16 cellular contexts compared by ENCODE assay signal in the genomic region with DNA sequence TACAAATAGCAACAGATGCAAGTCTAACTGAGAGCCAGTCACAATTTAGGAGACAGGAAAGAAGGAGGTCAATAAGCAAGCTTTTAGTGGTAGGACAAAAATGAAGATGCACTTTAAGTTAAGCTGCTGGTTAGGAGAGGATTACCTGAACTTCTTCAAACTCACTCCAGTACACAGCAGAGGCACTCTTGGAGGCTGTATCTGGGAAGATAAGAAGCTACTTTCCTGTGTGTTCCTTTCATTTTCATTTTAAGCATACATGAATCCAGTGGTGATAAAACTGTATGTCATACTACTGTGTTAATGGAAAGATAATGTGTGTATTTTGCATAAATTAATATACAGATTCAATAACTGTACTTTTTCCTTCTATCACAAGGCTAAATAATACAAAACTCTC. TPM values are rescaled to one million over a fixed set of nuclear protein-coding genes. Genes with fewer than 3 reads are reported as not detected.
DNase-seq lines count a peak whose midpoint lies in the region; ATAC-seq, FAIRE-seq and TF ChIP-seq lines count a peak whose summit lies in the region.
"Had no signal": no experiment of that assay in that cellular context is flagged by ENCODE, and none has a peak within 500 bp of the region (broad histone marks: within the 10 kb centered on the region; RNA-seq: fewer than 3 reads in every experiment).

No MANE protein-coding gene starts in this region.

- no peak overlapping the region for H3K4me3 Mint-ChIP-seq in activated CD4-positive, alpha-beta memory T cell treated with anti-CD3 and anti-CD28 coated beads for 36 hours
- H3K4me3 Mint-ChIP-seq in activated CD4-positive, alpha-beta memory T cell treated with anti-CD3 and anti-CD28 coated beads, Interleukin-2, amount 10 ng/mL, durations not matched to agents 7 days and 5 days, result no peak overlapping the region
- no peak overlapping the region for H3K4me3 Mint-ChIP-seq in activated CD8-positive, alpha-beta T cell treated with anti-CD3 and anti-CD28 coated beads, Interleukin-2, amount 10 ng/mL, durations not matched to agents 7 days and 5 days
- no peak overlapping the region for H3K4me3 Mint-ChIP-seq in nephron progenitor cell
- H3K4me3 Mint-ChIP-seq: activated B cell treated with CpG ODN at 0.5 μM for 24 hours had no signal

- intact Hi-C loops in activated CD4-positive, alpha-beta memory T cell treated with anti-CD3 and anti-CD28 coated beads for 36 hours (cut with micrococcal nuclease), result no loop called here
- intact Hi-C loops in IMR-90 (cut with micrococcal nuclease), result loop anchor here (5.0 kb wide), 1 partner anchor 35 kb away; no protein-coding TSS in a partner anchor

- peak overlapping the region in 1 of 2 experiments; percentile 38; a peak in 1 of 4 replicates for H4K8ac ChIP-seq in IMR-90 (ENCODE audit: low read depth in 2 of 2, low read length in 2 of 2)

- H3K27ac ChIP-seq in IMR-90 (ENCODE audit: insufficient read depth, low read length), result no peak overlapping the region
- H3K27ac ChIP-seq: A549, pancreas had no signal

- H3K23ac ChIP-seq in IMR-90 (ENCODE audit: low read depth, low read length), result no peak overlapping the region

- no peak overlapping the region; the same call in 1 of the 2 replicates for H2BK120ac ChIP-seq in IMR-90 (ENCODE audit: low read depth, low read length)

- H3K4me1 ChIP-seq in IMR-90 (ENCODE audit: control insufficient read depth, insufficient read depth, low read length), result peaks cover under 1% of the 10 kb centered on the region; the same call in 1 of the 2 replicates
- H3K4me1 ChIP-seq: A549, pancreas had no signal

- H2AK9ac ChIP-seq in IMR-90 (replicated peaks; ENCODE audit: low read depth, low read length, poor library complexity), result no peak overlapping the region

- H4K5ac ChIP-seq in IMR-90 (ENCODE audit: low read depth, low read length), result no peak overlapping the region; the same call in 1 of the 2 replicates

- CTCF ChIA-PET in activated CD4-positive, alpha-beta memory T cell treated with anti-CD3 and anti-CD28 coated beads for 36 hours (lab: Charles Lee), result interaction anchor here (1.5 to 2.2 kb wide), 2 partner anchors 47 to 211 kb away, joined by 5 to 6 read pairs; no protein-coding TSS in a partner anchor
- CTCF ChIA-PET in activated CD4-positive, alpha-beta memory T cell treated with anti-CD3 and anti-CD28 coated beads, Interleukin-2, amount 10 ng/mL, durations not matched to agents 7 days and 5 days (lab: Charles Lee), result interaction anchor here (0.5 to 1.5 kb wide), 6 partner anchors 9 to 161 kb away, joined by 3 to 7 read pairs (median 4); a partner anchor contains a TSS
- CTCF ChIA-PET in IMR-90 (lab: Yijun Ruan, JAX), result no interaction called here
- CTCF ChIA-PET in activated CD8-positive, alpha-beta T cell treated with anti-CD3 and anti-CD28 coated beads, Interleukin-2, amount 10 ng/mL, durations not matched to agents 7 days and 5 days (lab: Charles Lee), result interaction anchor here (0.7 to 2.0 kb wide), 7 partner anchors 37 to 136 kb away, joined by 3 to 6 read pairs (median 3); a partner anchor contains a TSS

- no peaks in the 10 kb centered on the region for H3K27me3 Mint-ChIP-seq in activated CD4-positive, alpha-beta memory T cell treated with anti-CD3 and anti-CD28 coated beads for 36 hours
- H3K27me3 Mint-ChIP-seq in activated CD4-positive, alpha-beta memory T cell treated with anti-CD3 and anti-CD28 coated beads, Interleukin-2, amount 10 ng/mL, durations not matched to agents 7 days and 5 days, result no peaks in the 10 kb centered on the region
- no peaks in the 10 kb centered on the region for H3K27me3 Mint-ChIP-seq in activated CD8-positive, alpha-beta T cell treated with anti-CD3 and anti-CD28 coated beads, Interleukin-2, amount 10 ng/mL, durations not matched to agents 7 days and 5 days (ENCODE audit: low read depth)
- H3K27me3 Mint-ChIP-seq in nephron progenitor cell (ENCODE audit: low read depth, poor library complexity), result no peaks in the 10 kb centered on the region
- H3K27me3 Mint-ChIP-seq: activated B cell treated with CpG ODN at 0.5 μM for 24 hours had no signal

- peaks cover 3% of the 10 kb centered on the region; the same call in 1 of the 2 replicates for H3K9me1 ChIP-seq in IMR-90 (ENCODE audit: insufficient read depth, low read length)

- H3K9me3 Mint-ChIP-seq in activated CD4-positive, alpha-beta memory T cell treated with anti-CD3 and anti-CD28 coated beads for 36 hours, result no peaks in the 10 kb centered on the region
- no peaks in the 10 kb centered on the region for H3K9me3 Mint-ChIP-seq in activated CD4-positive, alpha-beta memory T cell treated with anti-CD3 and anti-CD28 coated beads, Interleukin-2, amount 10 ng/mL, durations not matched to agents 7 days and 5 days
- no peaks in the 10 kb centered on the region for H3K9me3 Mint-ChIP-seq in activated CD8-positive, alpha-beta T cell treated with anti-CD3 and anti-CD28 coated beads, Interleukin-2, amount 10 ng/mL, durations not matched to agents 7 days and 5 days (ENCODE audit: insufficient read depth)
- peaks cover 7% of the 10 kb centered on the region for H3K9me3 Mint-ChIP-seq in nephron progenitor cell
- H3K9me3 Mint-ChIP-seq: activated B cell treated with CpG ODN at 0.5 μM for 24 hours had no signal

- H3K4ac ChIP-seq in IMR-90 (ENCODE audit: low read depth, low read length), result 0 out of 2 replicates have a peak overlapping the region, but pooled peaks have one; percentile 18

- no peak overlapping the region for H3K18ac ChIP-seq in IMR-90 (ENCODE audit: low read depth, low read length)

- POLR2A ChIA-PET in activated CD4-positive, alpha-beta memory T cell treated with anti-CD3 and anti-CD28 coated beads for 36 hours (lab: Charles Lee), result no interaction called here
- POLR2A ChIA-PET in activated CD4-positive, alpha-beta memory T cell treated with anti-CD3 and anti-CD28 coated beads, Interleukin-2, amount 10 ng/mL, durations not matched to agents 7 days and 5 days (lab: Charles Lee), result interaction anchor here (1.1 to 1.3 kb wide), 2 partner anchors 47 to 238 kb away, joined by 3 read pairs; no protein-coding TSS in a partner anchor
- POLR2A ChIA-PET in IMR-90 (lab: Charles Lee; ENCODE audit: unreplicated experiment), result no interaction called here
- POLR2A ChIA-PET in activated CD8-positive, alpha-beta T cell treated with anti-CD3 and anti-CD28 coated beads, Interleukin-2, amount 10 ng/mL, durations not matched to agents 7 days and 5 days (lab: Charles Lee), result no interaction called here

- no peak for TF ChIP-seq RAD21 in IMR-90 (IDR thresholded peaks at IDR 0.05; ENCODE audit: low read length)

- no peaks in the 10 kb centered on the region; the same call in 1 of the 2 replicates for H3K9me3 ChIP-seq in IMR-90 (ENCODE audit: control insufficient read depth, insufficient read depth, low read length)
- H3K9me3 ChIP-seq: A549, pancreas had no signal

- no peak for FAIRE-seq in D721Med (lab: Jason Lieb, UNC)
- FAIRE-seq: A549 had no signal

- peaks cover 22% of the 10 kb centered on the region for H3K4me1 Mint-ChIP-seq in activated CD4-positive, alpha-beta memory T cell treated with anti-CD3 and anti-CD28 coated beads for 36 hours (ENCODE audit: low read depth)
- H3K4me1 Mint-ChIP-seq in activated CD4-positive, alpha-beta memory T cell treated with anti-CD3 and anti-CD28 coated beads, Interleukin-2, amount 10 ng/mL, durations not matched to agents 7 days and 5 days, result peaks cover 20% of the 10 kb centered on the region
- peaks cover 20% of the 10 kb centered on the region for H3K4me1 Mint-ChIP-seq in activated CD8-positive, alpha-beta T cell treated with anti-CD3 and anti-CD28 coated beads, Interleukin-2, amount 10 ng/mL, durations not matched to agents 7 days and 5 days (ENCODE audit: low read depth)
- peaks cover 8% of the 10 kb centered on the region for H3K4me1 Mint-ChIP-seq in nephron progenitor cell

- BruUV-seq in IMR-90 (replicated peaks; lab: Mats Ljungman, UMichigan), result no TSS peak

- H3K36me3 ChIP-seq in IMR-90 (ENCODE audit: control insufficient read depth, insufficient read depth, low read length), result peaks cover 2% of the 10 kb centered on the region; the same call in 1 of the 2 replicates

- H2AFZ ChIP-seq in IMR-90 (replicated peaks; ENCODE audit: low read length, poor library complexity), result no peak overlapping the region

- no peak for DNase-seq in activated CD4-positive, alpha-beta memory T cell treated with anti-CD3 and anti-CD28 coated beads for 36 hours
- no peak for DNase-seq in activated CD4-positive, alpha-beta memory T cell treated with anti-CD3 and anti-CD28 coated beads, Interleukin-2, amount 10 ng/mL, durations not matched to agents 7 days and 5 days
- DNase-seq in IMR-90 (no peak), nephron progenitor cell (no peak), D721Med (ENCODE audit: insufficient read length, low spot score) (no peak), NCI-H748 treated with DMSO at 0.1 percent for 48 hours (lab: John Stamatoyannopoulos, UW) (no peak)
- no peak for DNase-seq in activated CD8-positive, alpha-beta T cell treated with anti-CD3 and anti-CD28 coated beads, Interleukin-2, amount 10 ng/mL, durations not matched to agents 7 days and 5 days
- DNase-seq: activated B cell treated with CpG ODN at 0.5 μM for 24 hours; effector CD8-positive, alpha-beta T cell; midbrain; NCI-H2171; pancreas; substantia nigra had no signal

- H3K36me3 Mint-ChIP-seq in activated CD4-positive, alpha-beta memory T cell treated with anti-CD3 and anti-CD28 coated beads for 36 hours, result peaks cover 15% of the 10 kb centered on the region
- H3K36me3 Mint-ChIP-seq in activated CD4-positive, alpha-beta memory T cell treated with anti-CD3 and anti-CD28 coated beads, Interleukin-2, amount 10 ng/mL, durations not matched to agents 7 days and 5 days (ENCODE audit: low read depth), result peaks cover 31% of the 10 kb centered on the region
- peaks cover 31% of the 10 kb centered on the region for H3K36me3 Mint-ChIP-seq in activated CD8-positive, alpha-beta T cell treated with anti-CD3 and anti-CD28 coated beads, Interleukin-2, amount 10 ng/mL, durations not matched to agents 7 days and 5 days (ENCODE audit: low read depth)
- H3K36me3 Mint-ChIP-seq in nephron progenitor cell (ENCODE audit: low read depth), result peaks cover 44% of the 10 kb centered on the region

- H2BK5ac ChIP-seq in IMR-90 (ENCODE audit: low read depth, low read length, poor library complexity, severe bottlenecking), result no peak overlapping the region

- H3K9ac ChIP-seq in IMR-90 (ENCODE audit: low read depth, low read length), result no peak overlapping the region

- H3K4me3 ChIP-seq in IMR-90 (ENCODE audit: insufficient read depth, low read depth, low read length), result no peak overlapping the region
- H3K4me3 ChIP-seq: A549, pancreas, smooth muscle cell had no signal

- H3K4me2 ChIP-seq in IMR-90 (ENCODE audit: low read depth, low read length), result peak overlapping the region; percentile 68
- H3K4me2 ChIP-seq: A549, smooth muscle cell had no signal

- no peak overlapping the region for H3K56ac ChIP-seq in IMR-90 (ENCODE audit: extremely low read depth, insufficient read depth, low read length)

- no peak overlapping the region for H2BK20ac ChIP-seq in IMR-90 (ENCODE audit: low read depth, low read length)

- no peak overlapping the region for H4K91ac ChIP-seq in IMR-90 (ENCODE audit: insufficient read depth, low read depth, low read length)

- H3K14ac ChIP-seq in IMR-90 (replicated peaks; ENCODE audit: low read depth, low read length), result no peak overlapping the region

- H2AK5ac ChIP-seq in IMR-90 (ENCODE audit: low read depth, low read length), result peak overlapping the region; percentile 24; the same call in 1 of the 2 replicates

- ATAC-seq in IMR-90 (ENCODE audit: low read depth), result no peak; the same call in 1 of the 2 replicates
- ATAC-seq in activated CD8-positive, alpha-beta T cell treated with anti-CD3 and anti-CD28 coated beads, Interleukin-2, amount 10 ng/mL, durations not matched to agents 7 days and 5 days, result peak; percentile 36
- ATAC-seq in GM18867 (IDR thresholded peaks at IDR 0.05; ENCODE audit: unreplicated experiment), result no peak
- ATAC-seq: A549, pancreas had no signal

- peak overlapping the region; percentile 43 for H3K27ac Mint-ChIP-seq in activated CD4-positive, alpha-beta memory T cell treated with anti-CD3 and anti-CD28 coated beads for 36 hours
- H3K27ac Mint-ChIP-seq in activated CD4-positive, alpha-beta memory T cell treated with anti-CD3 and anti-CD28 coated beads, Interleukin-2, amount 10 ng/mL, durations not matched to agents 7 days and 5 days, result no peak overlapping the region
- peak overlapping the region; percentile 62 for H3K27ac Mint-ChIP-seq in activated CD8-positive, alpha-beta T cell treated with anti-CD3 and anti-CD28 coated beads, Interleukin-2, amount 10 ng/mL, durations not matched to agents 7 days and 5 days
- peak overlapping the region; percentile 46 for H3K27ac Mint-ChIP-seq in nephron progenitor cell
- H3K27ac Mint-ChIP-seq: activated B cell treated with CpG ODN at 0.5 μM for 24 hours had no signal

- H2BK15ac ChIP-seq in IMR-90 (ENCODE audit: low read depth, low read length), result no peak overlapping the region

- H4K20me1 ChIP-seq in IMR-90 (ENCODE audit: insufficient read depth, low read length), result no peaks in the 10 kb centered on the region

- peaks cover 4 to 23% of the 10 kb centered on the region in 2 experiments; a peak in 3 of 4 replicates for H3K79me1 ChIP-seq in IMR-90 (ENCODE audit: low read depth in 1 of 2, low read length in 2 of 2)

- TF ChIP-seq POLR2A in IMR-90 (IDR thresholded peaks at IDR 0.05; ENCODE audit: low read depth, low read length), result no peak

- dilution Hi-C loops in IMR-90 (cut with HindIII; ENCODE audit: low sequenced_read_pairs, unreplicated experiment), result no loop called here

- no peak for TF ChIP-seq CTCF in IMR-90 (conservative IDR thresholded peaks at IDR 0.05; ENCODE audit: low read depth, low read length)
- no peak for TF ChIP-seq CTCF in nephron progenitor cell (IDR thresholded peaks at IDR 0.05)
- no peak for TF ChIP-seq CTCF in D721Med (IDR thresholded peaks at IDR 0.05; ENCODE audit: insufficient read depth, missing control alignments)

- H3K27me3 ChIP-seq in IMR-90 (ENCODE audit: control insufficient read depth, insufficient read depth, low read length), result no peaks in the 10 kb centered on the region
- H3K27me3 ChIP-seq: pancreas had no signal

- in situ Hi-C loops in IMR-90 (cut with MboI; ENCODE audit: low sequenced_read_pairs), result no loop called here

RNA-seq across cellular contexts. Expression of a gene that starts 49.6 kb away (rescaled TPM):
- 10 to 100 TPM; 18.9 to 20.5 TPM for total RNA-seq in activated CD4-positive, alpha-beta memory T cell treated with anti-CD3 and anti-CD28 coated beads for 36 hours
- 10 to 100 TPM; 27.9 to 31.9 TPM for total RNA-seq in activated CD4-positive, alpha-beta memory T cell treated with anti-CD3 and anti-CD28 coated beads, Interleukin-2, amount 10 ng/mL, durations not matched to agents 7 days and 5 days
- total RNA-seq in IMR-90 (2012; rRNA removed), result 9.1 and 10.0 TPM in 2 replicates
- polyA plus RNA-seq in IMR-90 (2012; rRNA removed), result 1.7 and 2.2 TPM in 2 replicates
- 0.30 and 0.34 TPM in 2 replicates for polyA plus RNA-seq in IMR-90 (2012; cell fraction: cytosol; rRNA removed)
- 0.91 and 5.4 TPM in 2 replicates for polyA plus RNA-seq in IMR-90 (2012; cell fraction: nucleus; rRNA removed; ENCODE audit: low replicate concordance)
- 10 to 100 TPM; 35.9 to 40.2 TPM for total RNA-seq in activated CD8-positive, alpha-beta T cell treated with anti-CD3 and anti-CD28 coated beads, Interleukin-2, amount 10 ng/mL, durations not matched to agents 7 days and 5 days

RNA-seq across cellular contexts. Expression of a gene that starts 49.9 kb away (rescaled TPM):
- 100 to 1,000 TPM; 158 to 162 TPM for total RNA-seq in activated CD4-positive, alpha-beta memory T cell treated with anti-CD3 and anti-CD28 coated beads for 36 hours
- 100 to 1,000 TPM; 133 to 135 TPM for total RNA-seq in activated CD4-positive, alpha-beta memory T cell treated with anti-CD3 and anti-CD28 coated beads, Interleukin-2, amount 10 ng/mL, durations not matched to agents 7 days and 5 days
- total RNA-seq in IMR-90 (2012; rRNA removed), result 41.0 and 105 TPM in 2 replicates
- 87.0 and 98.7 TPM in 2 replicates for polyA plus RNA-seq in IMR-90 (2012; rRNA removed)
- polyA plus RNA-seq in IMR-90 (2012; cell fraction: cytosol; rRNA removed), result 10.7 and 24.8 TPM in 2 replicates
- polyA plus RNA-seq in IMR-90 (2012; cell fraction: nucleus; rRNA removed; ENCODE audit: low replicate concordance), result 1.6 and 15.7 TPM in 2 replicates
- total RNA-seq in activated CD8-positive, alpha-beta T cell treated with anti-CD3 and anti-CD28 coated beads, Interleukin-2, amount 10 ng/mL, durations not matched to agents 7 days and 5 days, result 100 to 1,000 TPM; 167 to 173 TPM

RNA-seq across cellular contexts. Expression of a gene that starts 58.5 kb away (rescaled TPM):
- 10 to 100 TPM; 53.0 to 65.1 TPM for total RNA-seq in activated CD4-positive, alpha-beta memory T cell treated with anti-CD3 and anti-CD28 coated beads for 36 hours
- 10 to 100 TPM; 50.8 to 51.6 TPM for total RNA-seq in activated CD4-positive, alpha-beta memory T cell treated with anti-CD3 and anti-CD28 coated beads, Interleukin-2, amount 10 ng/mL, durations not matched to agents 7 days and 5 days
- 10.0 and 13.3 TPM in 2 replicates for total RNA-seq in IMR-90 (2012; rRNA removed)
- 3.0 and 4.4 TPM in 2 replicates for polyA plus RNA-seq in IMR-90 (2012; rRNA removed)
- 0.78 and 1.5 TPM in 2 replicates for polyA plus RNA-seq in IMR-90 (2012; cell fraction: cytosol; rRNA removed)
- 0.97 and 7.1 TPM in 2 replicates for polyA plus RNA-seq in IMR-90 (2012; cell fraction: nucleus; rRNA removed; ENCODE audit: low replicate concordance)
- 10 to 100 TPM; 47.4 to 57.2 TPM for total RNA-seq in activated CD8-positive, alpha-beta T cell treated with anti-CD3 and anti-CD28 coated beads, Interleukin-2, amount 10 ng/mL, durations not matched to agents 7 days and 5 days
